1 cellular context compared by ENCODE assay signal in genomic region chr16:20675488-20676267, GRCh38.
TF ChIP-seq lines count a peak whose summit lies in the region.

No MANE protein-coding gene starts in this region.

TF ChIP-seq in GM23338, 12 proteins besides CTCF, POLR2A, EP300 and RAD21 (continued from another document):
- TF ChIP-seq ETS1 (IDR thresholded peaks at IDR 0.05) (no peak), REST (IDR thresholded peaks at IDR 0.05; ENCODE audit: unreplicated experiment) (no peak), ZNF114 (CRISPR knock-in tag; IDR thresholded peaks at IDR 0.05) (no peak), STAT1 (IDR thresholded peaks at IDR 0.05; ENCODE audit: unreplicated experiment) (no peak), POLR2AphosphoS5 (IDR thresholded peaks at IDR 0.05; ENCODE audit: low read depth) (0 out of 2 replicates have a peak, but pooled peaks have one; percentile 33), NANOG (IDR thresholded peaks at IDR 0.05; ENCODE audit: borderline replicate concordance) (no peak), ZNF331 (CRISPR knock-in tag; IDR thresholded peaks at IDR 0.05; ENCODE audit: low read depth) (no peak)
